9 cellular contexts compared by ENCODE assay signal in genomic region chr9:106286249-106286648, GRCh38.
A peak's percentile ranks its signal among the peaks of the same experiment; 100 is the strongest.
DNase-seq lines count a peak whose midpoint lies in the region; ATAC-seq and TF ChIP-seq lines count a peak whose summit lies in the region.
"Had no signal": no experiment of that assay in that cellular context is flagged by ENCODE, and none has a peak within 500 bp of the region (broad histone marks: within the 10 kb centered on the region; RNA-seq: fewer than 3 reads in every experiment).

No MANE protein-coding gene starts in this region.

- H3K9me2 ChIP-seq in OCI-LY1 (ENCODE audit: low read depth, low read length) = no peaks in the 10 kb centered on the region

- no peak overlapping the region for H3K4me2 ChIP-seq in OCI-LY1 (ENCODE audit: low read length)

- no peak overlapping the region for H3K4me3 ChIP-seq in OCI-LY1 (ENCODE audit: low read depth, low read length, poor library complexity, severe bottlenecking)

- H3K9ac ChIP-seq in OCI-LY1 (ENCODE audit: low read length) = no peak overlapping the region

- intact Hi-C loops in natural killer cell (cut with micrococcal nuclease) = no loop called here
- intact Hi-C loops in head of caudate nucleus (cut with DNase I) = loop anchor here (10.0 kb wide), 1 partner anchor 579 kb away; the partner anchor contains the start of gene ZNF462

- no peaks in the 10 kb centered on the region for H4K20me1 ChIP-seq in OCI-LY1 (ENCODE audit: insufficient read depth, low read length)

- no peaks in the 10 kb centered on the region for H3K79me2 ChIP-seq in OCI-LY1 (ENCODE audit: insufficient read depth, low read length)

- peaks cover 0 to 5% of the 10 kb centered on the region in 2 donors for H3K4me1 Mint-ChIP-seq in natural killer cell
- peaks cover 0 to 4% of the 10 kb centered on the region in 2 donors for H3K4me1 Mint-ChIP-seq in natural killer cell treated with Interleukin-12 subunit alpha and Interleukin-12 subunit beta and Interleukin-15 and Interleukin-18, amount 100 ng/mL, for 72 hours (ENCODE audit: low read depth in 2 of 2)
- no peaks in the 10 kb centered on the region for H3K4me1 Mint-ChIP-seq in stimulated activated effector memory CD8-positive, alpha-beta T cell treated with anti-CD3 and anti-CD28 coated beads, Interleukin-12 subunit alpha, Interleukin-12 subunit beta, amount 100 ng/mL, for 72 hours

- H3K27ac ChIP-seq in OCI-LY1 (ENCODE audit: low read depth, low read length, poor library complexity, severe bottlenecking) = no peak overlapping the region
- H3K27ac ChIP-seq: gastrocnemius medialis had no signal

- H3K9me3 Mint-ChIP-seq in natural killer cell = no peaks in the 10 kb centered on the region
- no peaks in the 10 kb centered on the region for H3K9me3 Mint-ChIP-seq in natural killer cell treated with Interleukin-12 subunit alpha and Interleukin-12 subunit beta and Interleukin-15 and Interleukin-18, amount 100 ng/mL, for 72 hours
- peaks cover 24% of the 10 kb centered on the region for H3K9me3 Mint-ChIP-seq in stimulated activated effector memory CD8-positive, alpha-beta T cell treated with anti-CD3 and anti-CD28 coated beads, Interleukin-12 subunit alpha, Interleukin-12 subunit beta, amount 100 ng/mL, for 72 hours
- H3K9me3 Mint-ChIP-seq in activated naive CD4-positive, alpha-beta T cell treated with anti-CD3 and anti-CD28 coated beads, Interleukin-2, amount 50 U/mL, for 72 hours = peaks cover 13 to 20% of the 10 kb centered on the region in 2 donors

- H2AFZ ChIP-seq in OCI-LY1 (ENCODE audit: low read length) = no peak overlapping the region

- no peaks in the 10 kb centered on the region for H3K4me1 ChIP-seq in OCI-LY1 (ENCODE audit: insufficient read depth, low read length, severe bottlenecking)
- H3K4me1 ChIP-seq: gastrocnemius medialis had no signal

- no peaks in the 10 kb centered on the region for H3K9me3 ChIP-seq in OCI-LY1 (ENCODE audit: low read length)
- H3K9me3 ChIP-seq: gastrocnemius medialis had no signal

- DNase-seq in natural killer cell (no peak), head of caudate nucleus (peak in 35 of 42 donors; percentile 9 to 77 (median 48))
- no peak for DNase-seq in natural killer cell treated with Interleukin-12 subunit alpha and Interleukin-12 subunit beta and Interleukin-15 and Interleukin-18, amount 100 ng/mL, for 72 hours (ENCODE audit: low spot score)
- DNase-seq in stimulated activated effector memory CD8-positive, alpha-beta T cell treated with anti-CD3 and anti-CD28 coated beads, Interleukin-12 subunit alpha, Interleukin-12 subunit beta, amount 100 ng/mL, for 72 hours (ENCODE audit: low spot score in 2 of 2) = no peak
- no peak for DNase-seq in activated naive CD4-positive, alpha-beta T cell (lab: John Stamatoyannopoulos, UW)
- DNase-seq in activated naive CD4-positive, alpha-beta T cell treated with anti-CD3 and anti-CD28 coated beads, Interleukin-2, amount 50 U/mL, for 72 hours (ENCODE audit: low spot score in 2 of 2) = no peak
- DNase-seq: gastrocnemius medialis had no signal

- no peaks in the 10 kb centered on the region for H3K36me3 Mint-ChIP-seq in natural killer cell
- peaks cover 5% of the 10 kb centered on the region for H3K36me3 Mint-ChIP-seq in natural killer cell treated with Interleukin-12 subunit alpha and Interleukin-12 subunit beta and Interleukin-15 and Interleukin-18, amount 100 ng/mL, for 72 hours
- H3K36me3 Mint-ChIP-seq in stimulated activated effector memory CD8-positive, alpha-beta T cell treated with anti-CD3 and anti-CD28 coated beads, Interleukin-12 subunit alpha, Interleukin-12 subunit beta, amount 100 ng/mL, for 72 hours = peaks cover 4% of the 10 kb centered on the region
- H3K36me3 Mint-ChIP-seq in activated naive CD4-positive, alpha-beta T cell treated with anti-CD3 and anti-CD28 coated beads, Interleukin-2, amount 50 U/mL, for 72 hours = peaks cover 0 to 5% of the 10 kb centered on the region in 2 donors

- ATAC-seq in natural killer cell (peak in 2 of 3 donors; percentile 54 to 59), HG03159 (IDR thresholded peaks at IDR 0.05; ENCODE audit: unreplicated experiment) (no peak)
- no peak for ATAC-seq in natural killer cell treated with Interleukin-12 subunit alpha and Interleukin-12 subunit beta and Interleukin-15 and Interleukin-18, amount 100 ng/mL, for 72 hours
- ATAC-seq in stimulated activated effector memory CD8-positive, alpha-beta T cell treated with anti-CD3 and anti-CD28 coated beads, Interleukin-12 subunit alpha, Interleukin-12 subunit beta, amount 100 ng/mL, for 72 hours = no peak
- no peak for ATAC-seq in activated naive CD4-positive, alpha-beta T cell treated with anti-CD3 and anti-CD28 coated beads, Interleukin-2, amount 50 U/mL, for 72 hours

- no peak overlapping the region for H3K27ac Mint-ChIP-seq in natural killer cell
- H3K27ac Mint-ChIP-seq in natural killer cell treated with Interleukin-12 subunit alpha and Interleukin-12 subunit beta and Interleukin-15 and Interleukin-18, amount 100 ng/mL, for 72 hours = peak overlapping the region in 1 of 2 donors; percentile 18
- no peak overlapping the region for H3K27ac Mint-ChIP-seq in stimulated activated effector memory CD8-positive, alpha-beta T cell treated with anti-CD3 and anti-CD28 coated beads, Interleukin-12 subunit alpha, Interleukin-12 subunit beta, amount 100 ng/mL, for 72 hours
- no peak overlapping the region for H3K27ac Mint-ChIP-seq in activated naive CD4-positive, alpha-beta T cell treated with anti-CD3 and anti-CD28 coated beads, Interleukin-2, amount 50 U/mL, for 72 hours

- H3F3A ChIP-seq in OCI-LY1 (ENCODE audit: insufficient read depth, low read length) = no peaks in the 10 kb centered on the region

- no peaks in the 10 kb centered on the region for H3K36me3 ChIP-seq in OCI-LY1 (ENCODE audit: insufficient read depth, low read length)
- H3K36me3 ChIP-seq: gastrocnemius medialis had no signal

- no peak for TF ChIP-seq CTCF in natural killer cell (IDR thresholded peaks at IDR 0.05)
- 0 out of 2 replicates have a peak, but pooled peaks have one; percentile 5 for TF ChIP-seq CTCF in OCI-LY1 (IDR thresholded peaks at IDR 0.05; ENCODE audit: low read length)

- H3K27me3 ChIP-seq in OCI-LY1 (ENCODE audit: insufficient read depth, low read length) = no peaks in the 10 kb centered on the region; the same call in 1 of the 2 replicates
- H3K27me3 ChIP-seq: gastrocnemius medialis had no signal

- no peak overlapping the region for H3K4me3 Mint-ChIP-seq in natural killer cell
- no peak overlapping the region for H3K4me3 Mint-ChIP-seq in natural killer cell treated with Interleukin-12 subunit alpha and Interleukin-12 subunit beta and Interleukin-15 and Interleukin-18, amount 100 ng/mL, for 72 hours
- H3K4me3 Mint-ChIP-seq in stimulated activated effector memory CD8-positive, alpha-beta T cell treated with anti-CD3 and anti-CD28 coated beads, Interleukin-12 subunit alpha, Interleukin-12 subunit beta, amount 100 ng/mL, for 72 hours = no peak overlapping the region

- H3K27me3 Mint-ChIP-seq in natural killer cell (ENCODE audit: low read depth in 2 of 2) = peaks cover 0 to 2% of the 10 kb centered on the region in 2 donors
- no peaks in the 10 kb centered on the region for H3K27me3 Mint-ChIP-seq in natural killer cell treated with Interleukin-12 subunit alpha and Interleukin-12 subunit beta and Interleukin-15 and Interleukin-18, amount 100 ng/mL, for 72 hours

Comparison
In these comparisons a context has a peak if more than half of its experiments do, and no peak if none do; other contexts are left out.
1. ATAC-seq: peak in natural killer cell (2 of 3); none in natural killer cell treated with Interleukin-12 subunit alpha and Interleukin-12 subunit beta and Interleukin-15 and Interleukin-18, amount 100 ng/mL, for 72 hours (0 of 2), stimulated activated effector memory CD8-positive, alpha-beta T cell treated with anti-CD3 and anti-CD28 coated beads, Interleukin-12 subunit alpha, Interleukin-12 subunit beta, amount 100 ng/mL, for 72 hours (single experiment), HG03159 (single experiment) and activated naive CD4-positive, alpha-beta T cell treated with anti-CD3 and anti-CD28 coated beads, Interleukin-2, amount 50 U/mL, for 72 hours (0 of 2).
2. DNase-seq: peak in head of caudate nucleus (35 of 42); none in natural killer cell (single experiment), natural killer cell treated with Interleukin-12 subunit alpha and Interleukin-12 subunit beta and Interleukin-15 and Interleukin-18, amount 100 ng/mL, for 72 hours (single experiment), stimulated activated effector memory CD8-positive, alpha-beta T cell treated with anti-CD3 and anti-CD28 coated beads, Interleukin-12 subunit alpha, Interleukin-12 subunit beta, amount 100 ng/mL, for 72 hours (0 of 2), activated naive CD4-positive, alpha-beta T cell (0 of 4) and activated naive CD4-positive, alpha-beta T cell treated with anti-CD3 and anti-CD28 coated beads, Interleukin-2, amount 50 U/mL, for 72 hours (0 of 2).